ENCODE assay signal across 17 cellular contexts in the genomic region with DNA sequence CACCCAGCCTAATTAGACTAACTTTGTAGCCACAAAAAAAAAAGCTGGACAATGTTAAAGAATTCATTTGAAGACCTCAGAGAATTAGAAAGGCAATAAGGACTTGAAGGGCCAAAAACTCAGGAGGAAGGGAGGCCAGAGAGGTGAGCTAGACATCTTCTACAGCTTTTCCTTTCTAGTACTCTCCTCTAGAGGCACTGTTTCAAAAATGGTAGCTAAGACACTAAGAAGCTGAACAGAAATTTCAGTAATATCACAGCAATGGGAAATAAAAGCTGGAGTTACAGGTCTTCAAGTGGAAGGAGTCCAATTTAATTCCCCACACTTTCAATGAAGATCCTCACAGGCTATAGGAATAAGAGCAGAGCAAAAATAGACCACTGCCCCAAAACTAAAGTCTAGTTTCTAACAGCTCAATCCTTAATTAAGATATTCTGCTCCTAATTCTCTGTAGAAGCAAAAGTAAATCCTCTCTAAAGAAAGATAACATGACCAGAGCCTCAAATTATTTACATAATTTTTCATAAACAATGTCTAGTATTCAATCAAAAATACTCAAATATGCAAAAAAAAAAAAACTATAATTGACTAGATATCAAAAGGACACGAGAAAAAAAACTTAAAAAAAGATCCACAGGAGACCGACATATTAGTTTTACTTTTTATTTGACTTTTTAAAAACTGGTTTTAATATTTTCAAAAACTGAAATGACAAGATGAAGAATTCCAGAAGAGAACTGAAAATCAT.
A peak's percentile ranks its signal among the peaks of the same experiment; 100 is the strongest.
DNase-seq lines count a peak whose midpoint lies in the region; ATAC-seq, FAIRE-seq and TF ChIP-seq lines count a peak whose summit lies in the region.
"Had no signal": no experiment of that assay in that cellular context is flagged by ENCODE, and none has a peak within 500 bp of the region (broad histone marks: within the 10 kb centered on the region; RNA-seq: fewer than 3 reads in every experiment).

No MANE protein-coding gene starts in this region.

- no peaks in the 10 kb centered on the region for H3K9me3 Mint-ChIP-seq in Calu3 (ENCODE audit: low read depth, unreplicated experiment)
- H3K9me3 Mint-ChIP-seq: stimulated activated naive CD8-positive, alpha-beta T cell treated with anti-CD3 and anti-CD28 coated beads, Interleukin-15, Interleukin-2, amounts not matched to agents 100 ng/mL and 50 ng/mL, for 24 hours had no signal

- CTCF ChIA-PET in Calu3 (lab: Charles Lee) = interaction anchor here (0.7 kb wide), 1 partner anchor 153 kb away, joined by 3 read pairs; no protein-coding TSS in a partner anchor
- CTCF ChIA-PET in HCT116 (lab: Charles Lee) = interaction anchor here (0.9 to 2.0 kb wide), 9 partner anchors 9 to 44 kb away, joined by 3 to 20 read pairs (median 7); no protein-coding TSS in a partner anchor

- H3K4me1 ChIP-seq in HCT116 (ENCODE audit: control insufficient read depth in 1 of 2, insufficient read depth in 2 of 2, low read length in 2 of 2) = no peaks in the 10 kb centered on the region
- H3K4me1 ChIP-seq: gastrocnemius medialis had no signal

- DNase-seq in Calu3 (no peak), HCT116 (ENCODE audit: low read depth, low spot score) (no peak), UCSD-AML1 (lab: John Stamatoyannopoulos, UW; ENCODE audit: unreplicated experiment) (no peak), NCI-H345 (lab: John Stamatoyannopoulos, UW) (no peak)
- no peak for DNase-seq in activated CD8-positive, alpha-beta memory T cell treated with anti-CD3 and anti-CD28 coated beads for 24 hours
- DNase-seq: activated CD8-positive, alpha-beta T cell treated with anti-CD3 and anti-CD28 coated beads, Interleukin-2, amount 10 ng/mL, durations not matched to agents 7 days and 5 days; activated naive CD4-positive, alpha-beta T cell treated with anti-CD3 and anti-CD28 coated beads, Interleukin-2, amount 50 U/mL, for 16 hours; gastrocnemius medialis; NCI-H1092; NCI-H748 treated with DMSO at 0.1 percent for 48 hours; ovary; stimulated activated CD4-positive, alpha-beta T cell treated with anti-CD3 and anti-CD28 coated beads, Interleukin-2, amount 100 ng/mL, for 48 hours had no signal

- RAD21 ChIA-PET in HCT116 (lab: Charles Lee; ENCODE audit: low non-redundant PET in 1 of 2, low total read pairs in 2 of 2, uncharacterized antibody in 2 of 2, unreplicated experiment in 2 of 2) = interaction anchor here in 1 of 2 experiments (0.7 kb wide), 1 partner anchor 342 kb away, joined by 7 read pairs; no protein-coding TSS in a partner anchor

- no peak overlapping the region for H3K27ac Mint-ChIP-seq in Calu3 (ENCODE audit: unreplicated experiment)
- H3K27ac Mint-ChIP-seq: activated CD8-positive, alpha-beta T cell treated with anti-CD3 and anti-CD28 coated beads, Interleukin-2, amount 10 ng/mL, durations not matched to agents 7 days and 5 days; stimulated activated naive CD8-positive, alpha-beta T cell treated with anti-CD3 and anti-CD28 coated beads, Interleukin-15, Interleukin-2, amounts not matched to agents 100 ng/mL and 50 ng/mL, for 24 hours had no signal

- no peak overlapping the region for H2AFZ ChIP-seq in HCT116 (ENCODE audit: low read depth, low read length, poor library complexity, severe bottlenecking)

- peaks cover 4% of the 10 kb centered on the region for H3K36me3 Mint-ChIP-seq in Calu3 (ENCODE audit: insufficient read depth, unreplicated experiment)

- H3K36me3 ChIP-seq in HCT116 (ENCODE audit: control insufficient read depth in 1 of 2, insufficient read depth in 2 of 2, low read length in 2 of 2) = no peaks in the 10 kb centered on the region
- H3K36me3 ChIP-seq: ovary had no signal

- H3K9ac ChIP-seq in HCT116 (ENCODE audit: low read length) = no peak overlapping the region

- POLR2A ChIA-PET in HCT116 (lab: Charles Lee) = no interaction called here

- H3K4me3 ChIP-seq in HCT116 (replicated peaks in 1 of 2; ENCODE audit: low read depth in 1 of 2, low read length in 2 of 2) = no peak overlapping the region
- H3K4me3 ChIP-seq: coronary artery, gastrocnemius medialis, ovary had no signal

- H3K9me3 ChIP-seq in HCT116 (ENCODE audit: control insufficient read depth in 1 of 2, insufficient read depth in 1 of 2, low read depth in 1 of 2, low read length in 2 of 2) = no peaks in the 10 kb centered on the region
- H3K9me3 ChIP-seq: gastrocnemius medialis, ovary had no signal

- peak; percentile 64; the same call in 1 of the 2 replicates for ATAC-seq in HCT116
- ATAC-seq in activated CD4-positive, CD25-positive, alpha-beta regulatory T cell treated with anti-CD3 and anti-CD28 coated beads, Interleukin-2, amount 50 U/mL, for 24 hours = no peak
- ATAC-seq: activated CD8-positive, alpha-beta T cell treated with anti-CD3 and anti-CD28 coated beads, Interleukin-2, amount 10 ng/mL, durations not matched to agents 7 days and 5 days; gastrocnemius medialis had no signal

- peak; percentile 49 for FAIRE-seq in islet of Langerhans (lab: Jason Lieb, UNC)

- TF ChIP-seq POLR2A in HCT116 (IDR thresholded peaks at IDR 0.05; ENCODE audit: borderline replicate concordance, extremely low read depth, insufficient read depth, insufficient read length) = no peak

- no peaks in the 10 kb centered on the region for H4K20me1 ChIP-seq in HCT116 (ENCODE audit: insufficient read depth)

- intact Hi-C loops in Calu3 (cut with micrococcal nuclease; ENCODE audit: unreplicated experiment) (no loop called here), HCT116 (cut with micrococcal nuclease) (no loop called here)

- H3K4me1 Mint-ChIP-seq in Calu3 (ENCODE audit: low read depth, unreplicated experiment) = no peaks in the 10 kb centered on the region

- no peak overlapping the region for H3K4me2 ChIP-seq in HCT116 (ENCODE audit: low read length)

- H3K27ac ChIP-seq in HCT116 (ENCODE audit: low read depth, low read length) = no peak overlapping the region
- no peak overlapping the region for H3K27ac ChIP-seq in VCaP
- H3K27ac ChIP-seq: coronary artery, gastrocnemius medialis, ovary had no signal

- H3K27me3 Mint-ChIP-seq in Calu3 (ENCODE audit: unreplicated experiment) = no peaks in the 10 kb centered on the region
- H3K27me3 Mint-ChIP-seq: stimulated activated naive CD8-positive, alpha-beta T cell treated with anti-CD3 and anti-CD28 coated beads, Interleukin-15, Interleukin-2, amounts not matched to agents 100 ng/mL and 50 ng/mL, for 24 hours had no signal

- TF ChIP-seq CTCF in Calu3 (IDR thresholded peaks at IDR 0.05; ENCODE audit: unreplicated experiment) (peak; percentile 16), HCT116 (IDR thresholded peaks at IDR 0.05 in 2 of 3, conservative IDR thresholded peaks at IDR 0.05 in 1 of 3; ENCODE audit: borderline replicate concordance in 1 of 3, insufficient read depth in 1 of 3, low read depth in 2 of 3, low read length in 2 of 3) (peak in 2 of 3 experiments; percentile 52 to 55; a peak in 4 of 6 replicates), VCaP (conservative IDR thresholded peaks at IDR 0.05) (peak; percentile 36)

- BruUV-seq in Calu3 (replicated peaks; lab: Mats Ljungman, UMichigan) = no TSS peak
- BruUV-seq in HCT116 (replicated peaks; lab: Mats Ljungman, UMichigan) = no TSS peak

- H3K79me2 ChIP-seq in HCT116 (ENCODE audit: insufficient read depth, low read length) = no peaks in the 10 kb centered on the region

- H3K4me3 Mint-ChIP-seq in Calu3 (ENCODE audit: low read depth, unreplicated experiment) = no peak overlapping the region
- H3K4me3 Mint-ChIP-seq: activated CD8-positive, alpha-beta T cell treated with anti-CD3 and anti-CD28 coated beads, Interleukin-2, amount 10 ng/mL, durations not matched to agents 7 days and 5 days; stimulated activated naive CD8-positive, alpha-beta T cell treated with anti-CD3 and anti-CD28 coated beads, Interleukin-15, Interleukin-2, amounts not matched to agents 100 ng/mL and 50 ng/mL, for 24 hours had no signal

- no peak for TF ChIP-seq RAD21 in HCT116 (IDR thresholded peaks at IDR 0.05; ENCODE audit: low read depth)

- no peaks in the 10 kb centered on the region for H3K9me2 ChIP-seq in HCT116 (ENCODE audit: insufficient read depth)

- H3K27me3 ChIP-seq in HCT116 (ENCODE audit: insufficient read depth, low read length) = no peaks in the 10 kb centered on the region
- H3K27me3 ChIP-seq: gastrocnemius medialis, ovary had no signal

TF ChIP-seq in HCT116, 20 proteins besides CTCF, POLR2A, EP300 and RAD21:
- no peak for TF ChIP-seq SP1 (IDR thresholded peaks at IDR 0.05; ENCODE audit: low read depth)
- no peak for TF ChIP-seq FOSL1 (IDR thresholded peaks at IDR 0.05; ENCODE audit: low read depth)
